ENCODE assay signal across 9 cellular contexts in the genomic region with DNA sequence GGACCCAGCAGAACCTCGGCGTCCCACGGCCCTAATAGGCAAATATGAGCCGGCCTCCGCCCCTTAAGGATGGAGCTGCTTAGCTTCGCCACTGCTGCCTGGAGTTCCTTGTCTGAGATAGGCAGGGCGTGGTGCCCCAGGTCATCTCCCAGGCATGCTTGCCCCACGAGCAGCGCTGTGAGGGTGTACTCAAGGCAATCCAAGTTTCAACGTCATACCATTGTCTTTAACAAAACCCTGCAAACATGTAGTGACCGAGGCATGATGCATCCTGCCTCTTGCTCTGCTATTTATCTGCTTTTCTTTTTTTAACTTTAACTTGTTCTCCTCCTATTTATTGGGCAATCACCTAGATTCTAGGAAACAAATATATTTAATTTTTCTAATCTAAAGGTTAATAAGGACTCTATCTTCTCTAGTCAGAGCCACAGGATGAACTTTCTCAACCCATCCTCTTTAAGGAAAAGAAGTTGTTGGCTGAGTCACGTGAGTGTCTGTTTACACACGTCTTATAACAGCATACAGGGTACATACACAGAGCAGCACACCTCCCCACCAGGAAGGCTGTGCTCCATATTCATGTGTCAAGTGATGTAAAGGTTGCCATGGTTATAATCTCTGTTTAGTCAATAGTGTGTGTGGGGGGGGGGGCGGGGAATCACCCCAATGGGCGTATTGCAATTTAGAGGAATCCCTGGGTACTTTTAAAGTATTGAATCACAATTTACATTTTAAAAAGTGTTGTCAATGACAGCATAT. TPM values are rescaled to one million over a fixed set of nuclear protein-coding genes. Genes with fewer than 3 reads are reported as not detected.
DNase-seq lines count a peak whose midpoint lies in the region; ATAC-seq and TF ChIP-seq lines count a peak whose summit lies in the region.
"Had no signal": no experiment of that assay in that cellular context is flagged by ENCODE, and none has a peak within 500 bp of the region (broad histone marks: within the 10 kb centered on the region; RNA-seq: fewer than 3 reads in every experiment).

No MANE protein-coding gene starts in this region.

- no peak overlapping the region for H3K56ac ChIP-seq in mesendoderm (ENCODE audit: low read length)

- peak overlapping the region; percentile 60 for H3K27ac ChIP-seq in colonic mucosa
- H3K27ac ChIP-seq in mesendoderm (ENCODE audit: low read depth, low read length) = no peak overlapping the region

- TF ChIP-seq CTCF in colonic mucosa (IDR thresholded peaks at IDR 0.05) (no peak), GM13977 (IDR thresholded peaks at IDR 0.05; ENCODE audit: extremely low read depth, insufficient read depth, missing control alignments) (no peak)

- peak; percentile 95 for DNase-seq in DMS53 (lab: John Stamatoyannopoulos, UW)
- DNase-seq in NCI-H226 = peak; percentile 96
- DNase-seq in colonic mucosa = peak; percentile 81
- peak; percentile 59 for DNase-seq in mesendoderm
- DNase-seq in NCI-H128 (lab: John Stamatoyannopoulos, UW; ENCODE audit: unreplicated experiment) = no peak
- no peak for DNase-seq in GM13977 (ENCODE audit: low spot score)
- DNase-seq: amygdala had no signal

- no peak overlapping the region for H3K4ac ChIP-seq in mesendoderm (ENCODE audit: low read depth, low read length)

- in situ Hi-C loops in GM13977 (cut with MboI; ENCODE audit: low pct_unique_long_range_greater_than_20kb, low sequenced_read_pairs, unreplicated experiment) = no loop called here

- H3K18ac ChIP-seq in mesendoderm (ENCODE audit: low read length) = no peak overlapping the region

- no peaks in the 10 kb centered on the region for H3K9me3 ChIP-seq in colonic mucosa

- H4K5ac ChIP-seq in mesendoderm (ENCODE audit: low read length) = no peak overlapping the region

- no peak overlapping the region for H2BK5ac ChIP-seq in mesendoderm (ENCODE audit: low read length)

- no peaks in the 10 kb centered on the region for H3K79me1 ChIP-seq in mesendoderm (ENCODE audit: low read length)

- H3K4me3 ChIP-seq in colonic mucosa (no peak overlapping the region), mesendoderm (ENCODE audit: low read length) (no peak overlapping the region)

- no peaks in the 10 kb centered on the region for H3K79me2 ChIP-seq in mesendoderm (ENCODE audit: control insufficient read depth, insufficient read depth, low read length)

- no CpG with 5 or more reads among the region's 15 CpGs for WGBS in mesendoderm (ENCODE audit: extremely low coverage, insufficient coverage, low lambda C conversion rate)

- no peak overlapping the region for H3K4me2 ChIP-seq in mesendoderm (ENCODE audit: low read length)

- H3K36me3 ChIP-seq in colonic mucosa = no peaks in the 10 kb centered on the region
- H3K36me3 ChIP-seq in mesendoderm (ENCODE audit: control insufficient read depth, insufficient read depth, low read length) = no peaks in the 10 kb centered on the region

- no peak overlapping the region for H2BK120ac ChIP-seq in mesendoderm (ENCODE audit: low read depth, low read length)

- intact Hi-C loops in colonic mucosa (cut with DNase I) = no loop called here

- H3K9ac ChIP-seq in colonic mucosa (ENCODE audit: low read depth in 2 of 2, low read length in 2 of 2) = peak overlapping the region in 1 of 2 donors; percentile 67
- no peak overlapping the region for H3K9ac ChIP-seq in mesendoderm (ENCODE audit: low read length)

- no peak overlapping the region for H2BK15ac ChIP-seq in mesendoderm (replicated peaks; ENCODE audit: low read depth)

- no peaks in the 10 kb centered on the region for H3K4me1 ChIP-seq in colonic mucosa
- peaks cover 10% of the 10 kb centered on the region for H3K4me1 ChIP-seq in mesendoderm (ENCODE audit: control insufficient read depth, low read depth, low read length)

- no peak overlapping the region for H4K8ac ChIP-seq in mesendoderm (ENCODE audit: low read depth, low read length)

- no peak overlapping the region for H3K23ac ChIP-seq in mesendoderm (ENCODE audit: low read length)

- ATAC-seq in GM18861 (IDR thresholded peaks at IDR 0.05; ENCODE audit: unreplicated experiment) = no peak
- no peak for ATAC-seq in GM21526 (IDR thresholded peaks at IDR 0.05; ENCODE audit: low FRiP score, unreplicated experiment)

- H3K27me3 ChIP-seq in colonic mucosa (no peaks in the 10 kb centered on the region), mesendoderm (ENCODE audit: insufficient read depth, low read length, poor library complexity) (no peaks in the 10 kb centered on the region)

- no peak overlapping the region for H2AK5ac ChIP-seq in mesendoderm (ENCODE audit: low read length)

RNA-seq across cellular contexts. Expression of gene ZSWIM6, which starts 27.3 kb away (rescaled TPM):
- total RNA-seq in colonic mucosa = 10 to 100 TPM; 16.4 to 24.5 TPM
- polyA plus RNA-seq in mesendoderm (2013, experiment 1 of 2) = 8.2 TPM
- polyA plus RNA-seq in mesendoderm (2013, experiment 2 of 2) = 8.1 TPM

Comparison
In these comparisons a context has a peak if more than half of its experiments do, and no peak if none do; other contexts are left out.
1. DNase-seq: peak in DMS53 (single experiment), NCI-H226 (single experiment), colonic mucosa (single experiment) and mesendoderm (single experiment); none in NCI-H128 (single experiment) and GM13977 (single experiment).